ENCODE assay signal across 8 cellular contexts in the genomic region with DNA sequence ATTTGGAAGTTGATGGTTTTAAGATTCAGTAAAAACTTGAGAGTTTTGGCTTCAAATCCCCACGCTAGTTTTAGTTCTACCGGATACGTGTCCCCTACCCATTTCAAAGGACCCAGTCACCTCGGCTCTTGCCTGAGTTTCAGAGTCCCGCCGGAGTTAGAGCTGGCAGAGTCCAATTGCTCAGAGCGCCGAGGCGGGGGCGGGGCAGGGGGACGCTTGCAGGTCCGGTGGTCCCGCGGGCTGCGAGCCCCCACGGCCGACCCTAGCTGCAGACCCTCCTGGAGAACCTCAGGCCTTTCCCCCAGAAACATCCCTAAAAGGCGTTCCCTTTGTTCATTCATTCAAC. TPM values are rescaled to one million over a fixed set of nuclear protein-coding genes. Genes with fewer than 3 reads are reported as not detected.
DNase-seq lines count a peak whose midpoint lies in the region; ATAC-seq and TF ChIP-seq lines count a peak whose summit lies in the region.

No MANE protein-coding gene starts in this region.

- peak overlapping the region; percentile 87 for H3K4me3 ChIP-seq in GM12865 (ENCODE audit: low read depth, low read length)
- peak overlapping the region; percentile 97 for H3K4me3 ChIP-seq in fibroblast of the aortic adventitia (ENCODE audit: low read depth, low read length)
- H3K4me3 ChIP-seq in neutrophil (ENCODE audit: low read depth in 1 of 2, low read length in 1 of 2): peak overlapping the region; percentile 75 to 86
- H3K4me3 ChIP-seq in tibial nerve: peak overlapping the region; percentile 57 to 82 (median 66)

- peaks cover 16% of the 10 kb centered on the region in 2 experiments for H3K4me1 ChIP-seq in neutrophil (ENCODE audit: control insufficient read depth in 1 of 2, insufficient read depth in 1 of 2, low read depth in 1 of 2, low read length in 1 of 2)
- H3K4me1 ChIP-seq in tibial nerve: peaks cover 0 to 36% (median 13%) of the 10 kb centered on the region in 4 donors

- peak; percentile 17 for ATAC-seq in HG02623 (IDR thresholded peaks at IDR 0.05; ENCODE audit: unreplicated experiment)

- TF ChIP-seq CTCF in GM12865 (IDR thresholded peaks at IDR 0.05; ENCODE audit: insufficient read depth, low read depth, low read length, missing control alignments) (no peak), fibroblast of the aortic adventitia (IDR thresholded peaks at IDR 0.05; ENCODE audit: insufficient read depth, low read length) (no peak), neutrophil (IDR thresholded peaks at IDR 0.05) (no peak), tibial nerve (IDR thresholded peaks at IDR 0.05) (no peak)

- WGBS in tibial nerve, 2 donors: 0% methylated on average over 18 of the region's 18 CpGs

- no peaks in the 10 kb centered on the region for H3K36me3 ChIP-seq in neutrophil
- H3K36me3 ChIP-seq in tibial nerve: peaks cover 0 to 15% (median 0%) of the 10 kb centered on the region in 3 donors

- H3K9me3 ChIP-seq in neutrophil (no peaks in the 10 kb centered on the region), tibial nerve (no peaks in the 10 kb centered on the region)

- TF ChIP-seq POLR2A in tibial nerve (IDR thresholded peaks at IDR 0.05): no peak

- H3K27ac ChIP-seq in neutrophil (no peak overlapping the region), tibial nerve (peak overlapping the region; percentile 81 to 94 (median 92))

- TF ChIP-seq EP300 in tibial nerve (IDR thresholded peaks at IDR 0.05): no peak

- peak; percentile 76 for DNase-seq in GM12865 (ENCODE audit: low read depth)
- DNase-seq in NCI-H345 (lab: John Stamatoyannopoulos, UW): peak; percentile 89
- peak; percentile 44 for DNase-seq in activated T-cell treated with anti-CD3 and anti-CD28 coated beads, Interleukin-2, amount 50 U/mL, for 1 hour
- DNase-seq in fibroblast of the aortic adventitia (ENCODE audit: low read depth): no peak
- DNase-seq in tibial nerve (ENCODE audit: low spot score in 2 of 2): no peak
- DNase-seq in LoVo (ENCODE audit: low spot score): no peak

- H3K27me3 ChIP-seq in neutrophil: peaks cover 48% of the 10 kb centered on the region
- H3K27me3 ChIP-seq in tibial nerve: no peaks in the 10 kb centered on the region

RNA-seq across cellular contexts. Expression of a gene that starts 0.8 kb away (rescaled TPM):
- total RNA-seq in fibroblast of the aortic adventitia (ENCODE audit: low replicate concordance) (26.0 and 47.8 TPM in 2 replicates), tibial nerve (10 to 100 TPM; 32.6 to 41.2 (median 37.1) TPM)

RNA-seq across cellular contexts. Expression of a gene that starts 56.3 kb away (rescaled TPM):
- 17.7 and 41.7 TPM in 2 replicates for total RNA-seq in fibroblast of the aortic adventitia (ENCODE audit: low replicate concordance)
- 10 to 100 TPM; 54.3 to 84.6 (median 80.1) TPM for total RNA-seq in tibial nerve

Comparison
In these comparisons a context has a peak if more than half of its experiments do, and no peak if none do; other contexts are left out.
1. DNase-seq: peak in GM12865 (single experiment), NCI-H345 (single experiment) and activated T-cell treated with anti-CD3 and anti-CD28 coated beads, Interleukin-2, amount 50 U/mL, for 1 hour (single experiment); none in fibroblast of the aortic adventitia (single experiment), tibial nerve (0 of 2) and LoVo (single experiment).
2. Peak in every context shown above with its lines, with median percentiles within 50 percentile points of each other: H3K4me3 ChIP-seq.